ENCODE assay signal across 23 cellular contexts in genomic region chr11:131284041-131284440, GRCh38.
"Had no signal": no experiment of that assay in that cellular context is flagged by ENCODE, and none has a peak within 500 bp of the region (broad histone marks: within the 10 kb centered on the region; RNA-seq: fewer than 3 reads in every experiment).

No MANE protein-coding gene starts in this region.

- H3K27me3 ChIP-seq: MG63 had no signal

- DNase-seq: IMR-90; Karpas-422; KG1; MG63; NCI-H1092; NCI-H1417 treated with DMSO at 0.1 percent for 48 hours; NCI-H187; NCI-H2029; NCI-H2081 treated with DMSO at 0.1 percent for 48 hours; NCI-H2171; NCI-H226; NCI-H446; NCI-H510A; NCI-H524 treated with DMSO at 0.1 percent for 48 hours; NCI-H774; NK-92 treated with Interleukin-12 subunit alpha and Interleukin-12 subunit beta, amount 100 ng/mL, for 24 hours; PC-3; SHP77; T-helper 1 cell had no signal

- ATAC-seq: HepG2, Panc1, PC-3, SK-N-SH treated with all-trans-retinoic acid at 6 μM for 48 hours had no signal

- H3K4me3 ChIP-seq: MG63 had no signal

- H3K27ac ChIP-seq: RWPE1 had no signal

- H3K9me3 ChIP-seq: MG63 had no signal

- H3K36me3 ChIP-seq: MG63 had no signal
